In the genomic region with DNA sequence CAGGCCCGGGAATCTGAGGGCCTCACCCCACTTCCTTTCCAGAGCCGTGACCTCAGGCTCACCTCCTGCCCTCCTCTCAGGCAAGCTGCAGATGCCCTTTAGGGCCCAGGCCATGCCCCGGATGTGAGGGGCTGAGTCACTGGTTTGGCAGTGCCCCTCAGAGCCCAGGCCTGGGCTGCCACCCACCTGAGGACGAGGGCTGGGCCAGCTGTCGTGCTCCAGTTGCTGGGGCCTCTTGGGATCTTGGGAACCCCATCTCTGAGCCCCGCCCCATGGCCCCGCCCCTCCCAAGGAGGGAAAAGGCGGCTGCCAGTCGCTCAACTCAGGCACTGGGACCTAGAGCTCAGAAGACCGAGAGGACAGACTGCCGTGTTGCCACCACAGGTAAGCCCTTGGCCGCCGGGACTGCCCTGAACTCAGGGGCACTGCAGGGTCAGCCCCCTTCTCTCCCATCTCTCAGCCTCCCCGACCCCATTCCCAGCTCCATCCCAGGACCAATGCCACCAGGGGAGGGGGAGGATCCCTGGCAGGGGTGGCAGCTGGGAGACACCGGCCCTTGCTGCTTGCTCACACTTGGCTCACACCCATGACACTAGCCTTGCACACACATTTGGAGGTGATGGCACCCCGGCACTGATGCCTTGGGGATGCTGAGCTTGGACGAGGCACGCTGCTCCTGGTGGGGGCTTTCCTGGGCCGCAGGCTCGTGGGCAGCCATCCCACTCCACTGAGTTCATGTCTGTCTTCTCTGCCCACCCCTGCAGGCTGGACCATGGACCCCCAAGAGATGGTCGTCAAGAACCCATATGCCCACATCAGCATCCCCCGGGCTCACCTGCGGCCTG, we compare ENCODE assay signal across 8 cellular contexts. TPM values are rescaled to one million over a fixed set of nuclear protein-coding genes. Genes with fewer than 3 reads are reported as not detected.
DNase-seq lines count a peak whose midpoint lies in the region; ATAC-seq and TF ChIP-seq lines count a peak whose summit lies in the region.

A gene with protein sequence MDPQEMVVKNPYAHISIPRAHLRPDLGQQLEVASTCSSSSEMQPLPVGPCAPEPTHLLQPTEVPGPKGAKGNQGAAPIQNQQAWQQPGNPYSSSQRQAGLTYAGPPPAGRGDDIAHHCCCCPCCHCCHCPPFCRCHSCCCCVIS (plus strand): TSS at position 325 of the 845 bp plus-strand sequence. CDS start 448 bp downstream, at position 773.

- peak within 1 kb of the TSS; percentile 86 for H3K4me3 Mint-ChIP-seq in natural killer cell

- ATAC-seq in natural killer cell (no peak), GM19395 (IDR thresholded peaks at IDR 0.05; ENCODE audit: unreplicated experiment) (no peak)

- H3K36me3 ChIP-seq in BLaER1 treated with 17β-estradiol and CSF1 and Interleukin-3, amounts not matched to agents 10 nM and 100 nM: peaks cover 0 to 4% (median 0%) of the 10 kb centered on the region in 11 experiments; a peak in 1 of 22 replicates
- no peaks in the 10 kb centered on the region for H3K36me3 ChIP-seq in colonic mucosa

- H3K9ac ChIP-seq in BLaER1 treated with 17β-estradiol and CSF1 and Interleukin-3, amounts not matched to agents 10 nM and 100 nM: peak within 1 kb of the TSS; percentile 85 to 94 (median 91)
- H3K9ac ChIP-seq in colonic mucosa (ENCODE audit: low read depth in 2 of 2, low read length in 2 of 2): peak within 1 kb of the TSS; percentile 87 to 97

- H3K4me2 ChIP-seq in BLaER1 treated with 17β-estradiol and CSF1 and Interleukin-3, amounts not matched to agents 10 nM and 100 nM: peak within 1 kb of the TSS; percentile 93 to 99 (median 97)

- H3K36me3 Mint-ChIP-seq in natural killer cell: no peaks in the 10 kb centered on the region

- peaks cover 0 to 3% (median 0%) of the 10 kb centered on the region in 11 experiments; a peak in 3 of 22 replicates for H4K20me1 ChIP-seq in BLaER1 treated with 17β-estradiol and CSF1 and Interleukin-3, amounts not matched to agents 10 nM and 100 nM

- H3K27me3 Mint-ChIP-seq in natural killer cell (ENCODE audit: low read depth in 2 of 2): peaks cover 0 to 3% of the 10 kb centered on the region in 2 donors

- DNase-seq in LNCaP clone FGC (ENCODE audit: low read depth) (no peak), colonic mucosa (peak; percentile 49), natural killer cell (no peak), iPS-NIHi11 (ENCODE audit: low spot score) (no peak), DMS 273 (lab: John Stamatoyannopoulos, UW; ENCODE audit: unreplicated experiment) (no peak), D341Med (ENCODE audit: low spot score) (no peak)

- no peaks in the 10 kb centered on the region for H3K27me3 ChIP-seq in BLaER1 treated with 17β-estradiol and CSF1 and Interleukin-3, amounts not matched to agents 10 nM and 100 nM
- H3K27me3 ChIP-seq in colonic mucosa: peaks cover 18% of the 10 kb centered on the region

- peak within 1 kb of the TSS; percentile 73 to 91 (median 87); a peak in 21 of 22 replicates for H3K27ac ChIP-seq in BLaER1 treated with 17β-estradiol and CSF1 and Interleukin-3, amounts not matched to agents 10 nM and 100 nM
- H3K27ac ChIP-seq in colonic mucosa: peak within 1 kb of the TSS; percentile 83

- peaks cover 5 to 11% of the 10 kb centered on the region in 2 donors for H3K4me1 Mint-ChIP-seq in natural killer cell

- intact Hi-C loops in colonic mucosa (cut with DNase I) (loop anchor here (5.0 kb wide), 1 partner anchor 38 kb away; the partner anchor contains the start of genes ANAPC2 and SSNA1), natural killer cell (cut with micrococcal nuclease) (loop anchor here (5.0 kb wide), 3 partner anchors 98 to 178 kb away; partner anchors contain the start of gene NPDC1)

- no peaks in the 10 kb centered on the region for H3K9me3 ChIP-seq in BLaER1 treated with 17β-estradiol and CSF1 and Interleukin-3, amounts not matched to agents 10 nM and 100 nM (replicated peaks in 1 of 11)
- H3K9me3 ChIP-seq in colonic mucosa: no peaks in the 10 kb centered on the region

- H3K27ac Mint-ChIP-seq in natural killer cell: peak within 1 kb of the TSS in 1 of 2 donors; percentile 88

- H3K4me1 ChIP-seq in BLaER1 treated with 17β-estradiol and CSF1 and Interleukin-3, amounts not matched to agents 10 nM and 100 nM: peaks cover 38 to 72% (median 62%) of the 10 kb centered on the region in 10 experiments
- peaks cover 31% of the 10 kb centered on the region for H3K4me1 ChIP-seq in colonic mucosa

- no peaks in the 10 kb centered on the region for H3K9me3 Mint-ChIP-seq in natural killer cell

- TF ChIP-seq CTCF in LNCaP clone FGC (IDR thresholded peaks at IDR 0.05; ENCODE audit: control insufficient read depth, extremely low read depth, insufficient read depth) (no peak), colonic mucosa (IDR thresholded peaks at IDR 0.05) (no peak), natural killer cell (IDR thresholded peaks at IDR 0.05) (no peak)

- H3K4me3 ChIP-seq in BLaER1 treated with 17β-estradiol and CSF1 and Interleukin-3, amounts not matched to agents 10 nM and 100 nM: peak within 1 kb of the TSS; percentile 67 to 87 (median 74)
- H3K4me3 ChIP-seq in LNCaP clone FGC (ENCODE audit: low read depth, low read length) (peak within 1 kb of the TSS; percentile 58), colonic mucosa (peak within 1 kb of the TSS; percentile 70)

RNA-seq across cellular contexts. Expression of the gene that starts here (rescaled TPM):
- total RNA-seq in colonic mucosa (under 1 TPM in 1 of 2 donors, not detected in 1; 0.64 TPM), natural killer cell (under 1 TPM in 1 of 3 donors, not detected in 2; 0.38 TPM)

Comparison
In these comparisons a context has a peak if more than half of its experiments do, and no peak if none do; other contexts are left out.
1. Peak in DNase-seq, H3K4me3 ChIP-seq, H3K27ac ChIP-seq and H3K9ac ChIP-seq in colonic mucosa; RNA of the gene not detected or under 1 TPM.